ENCODE assay signal across 31 cellular contexts in the genomic region with DNA sequence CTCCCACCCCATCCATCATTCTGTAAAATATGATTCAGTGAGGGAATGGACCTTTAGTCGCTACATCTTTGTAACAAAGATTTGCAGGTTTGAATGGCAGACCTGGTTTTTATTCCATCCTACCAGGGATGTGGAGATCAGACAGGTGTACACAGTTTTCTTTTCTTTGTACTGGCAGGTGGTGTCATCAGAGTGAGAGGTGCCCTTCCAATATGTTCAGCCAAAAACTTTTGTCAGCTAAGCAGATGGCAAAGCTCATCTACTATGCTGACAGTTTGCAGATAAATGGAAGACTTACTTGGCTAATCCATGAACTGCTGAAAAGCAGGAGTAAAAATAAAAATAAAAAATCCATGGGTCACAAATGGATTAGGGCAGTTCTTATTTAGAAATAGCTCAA.
DNase-seq lines count a peak whose midpoint lies in the region; ATAC-seq and TF ChIP-seq lines count a peak whose summit lies in the region.
"Had no signal": no experiment of that assay in that cellular context is flagged by ENCODE, and none has a peak within 500 bp of the region (broad histone marks: within the 10 kb centered on the region; RNA-seq: fewer than 3 reads in every experiment).

No MANE protein-coding gene starts in this region.

- peaks cover 0 to 7% (median 0%) of the 10 kb centered on the region in 12 donors for H3K9me3 ChIP-seq in heart left ventricle
- H3K9me3 ChIP-seq: lower lobe of right lung had no signal

- H3K27ac ChIP-seq in heart left ventricle = no peak overlapping the region
- H3K27ac ChIP-seq: cardiac muscle cell, lower lobe of right lung had no signal

- intact Hi-C loops in Right ventricle myocardium superior (cut with DNase I) = no loop called here
- intact Hi-C loops in heart left ventricle (cut with DNase I) = no loop called here
- intact Hi-C loops in activated CD4-positive, alpha-beta T cell treated with anti-CD3 and anti-CD28 coated beads, Interleukin-2, amount 10 ng/mL, durations not matched to agents 24 days and 14 days (cut with micrococcal nuclease) = no loop called here

- ATAC-seq in Right ventricle myocardium superior (ENCODE audit: poor library complexity) = peak; percentile 12
- no peak for ATAC-seq in heart left ventricle
- ATAC-seq: esophagus mucosa; GM23338; lower lobe of right lung; natural killer cell treated with Interleukin-12 subunit alpha and Interleukin-12 subunit beta and Interleukin-15 and Interleukin-18, amount 100 ng/mL, for 72 hours had no signal

- DNase-seq in Right ventricle myocardium superior (no peak), heart left ventricle (no peak), NCI-H2171 treated with DMSO at 0.1 percent for 48 hours (lab: John Stamatoyannopoulos, UW) (peak; percentile 92), NCI-H82 treated with DMSO at 0.1 percent for 48 hours (lab: John Stamatoyannopoulos, UW; ENCODE audit: unreplicated experiment) (peak; percentile 88), pons (ENCODE audit: low spot score) (peak; percentile 21), progenitor cell of endocrine pancreas (ENCODE audit: low spot score, unreplicated experiment) (no peak)
- no peak for DNase-seq in activated CD4-positive, alpha-beta T cell treated with anti-CD3 and anti-CD28 coated beads, Interleukin-2, amount 10 ng/mL, durations not matched to agents 24 days and 14 days
- DNase-seq in T-helper 2 cell treated with Interferon-gamma antibody and Interleukin-4, amounts not matched to agents 5 μg/mL and 100 μg/mL, for 36 hours (ENCODE audit: low spot score) = no peak
- DNase-seq: activated CD4-positive, CD25-positive, alpha-beta regulatory T cell treated with anti-CD3 and anti-CD28 coated beads, Interleukin-2, amount 50 U/mL, for 72 hours; activated effector memory CD4-positive, alpha-beta T cell treated with Interleukin-2 at 50 U/mL for 16 hours; activated naive CD8-positive, alpha-beta T cell treated with anti-CD3 and anti-CD28 coated beads for 36 hours; activated T-cell treated with anti-CD3 and anti-CD28 coated beads for 4 hours; aorta; CD4-positive, alpha-beta memory T cell; endodermal cell; foreskin fibroblast; GDM1; head of caudate nucleus; HFFc6; kidney glomerular epithelial cell; lower lobe of right lung; retina; stimulated activated CD4-positive, alpha-beta T cell treated with anti-CD3 and anti-CD28 coated beads, Interleukin-2, amount 100 ng/mL, for 24 hours; trophoblast cell had no signal

- H3K4me1 Mint-ChIP-seq in activated CD4-positive, alpha-beta T cell treated with anti-CD3 and anti-CD28 coated beads, Interleukin-2, amount 10 ng/mL, durations not matched to agents 24 days and 14 days = no peaks in the 10 kb centered on the region
- H3K4me1 Mint-ChIP-seq in T-helper 2 cell treated with Interferon-gamma antibody and Interleukin-4, amounts not matched to agents 5 μg/mL and 100 μg/mL, for 36 hours (ENCODE audit: low read depth) = no peaks in the 10 kb centered on the region
- peaks cover under 1% of the 10 kb centered on the region for H3K4me1 Mint-ChIP-seq in progenitor cell of endocrine pancreas (ENCODE audit: low read depth)
- H3K4me1 Mint-ChIP-seq: activated naive CD8-positive, alpha-beta T cell treated with anti-CD3 and anti-CD28 coated beads for 36 hours; CD4-positive, alpha-beta memory T cell; endodermal cell had no signal

- H3K4me1 ChIP-seq in heart left ventricle = peaks cover 0 to 3% (median 0%) of the 10 kb centered on the region in 12 donors
- H3K4me1 ChIP-seq: lower lobe of right lung had no signal

- no peaks in the 10 kb centered on the region for H3K36me3 ChIP-seq in heart left ventricle
- H3K36me3 ChIP-seq: cardiac muscle cell, lower lobe of right lung had no signal

- H3K4me3 Mint-ChIP-seq in activated CD4-positive, alpha-beta T cell treated with anti-CD3 and anti-CD28 coated beads, Interleukin-2, amount 10 ng/mL, durations not matched to agents 24 days and 14 days = no peak overlapping the region
- H3K4me3 Mint-ChIP-seq in T-helper 2 cell treated with Interferon-gamma antibody and Interleukin-4, amounts not matched to agents 5 μg/mL and 100 μg/mL, for 36 hours = no peak overlapping the region
- H3K4me3 Mint-ChIP-seq in progenitor cell of endocrine pancreas (ENCODE audit: low read depth) = no peak overlapping the region
- H3K4me3 Mint-ChIP-seq: activated naive CD8-positive, alpha-beta T cell treated with anti-CD3 and anti-CD28 coated beads for 36 hours; CD4-positive, alpha-beta memory T cell; dendritic cell treated with granulocyte-macrophage colony-stimulating factor and Interleukin-4, amounts not matched to agents 40 ng/mL and 50 ng/mL, for 4 days; endodermal cell; GM23338; HFFc6; natural killer cell treated with Interleukin-12 subunit alpha and Interleukin-12 subunit beta and Interleukin-15 and Interleukin-18, amount 100 ng/mL, for 72 hours; T-helper 1 cell treated with Interleukin-12 subunit alpha and Interleukin-12 subunit beta and Interleukin-4 antibody, amounts not matched to agents 30 μg/mL and 1 μg/mL, for 36 hours had no signal

- TF ChIP-seq CTCF in heart left ventricle (IDR thresholded peaks at IDR 0.05) (no peak), progenitor cell of endocrine pancreas (IDR thresholded peaks at IDR 0.05; ENCODE audit: unreplicated experiment) (no peak)

- H3K27me3 ChIP-seq in heart left ventricle = no peaks in the 10 kb centered on the region
- H3K27me3 ChIP-seq: cardiac muscle cell had no signal

- no peak for TF ChIP-seq POLR2A in heart left ventricle (IDR thresholded peaks at IDR 0.05)

- no peak overlapping the region for H3K4me3 ChIP-seq in heart left ventricle
- H3K4me3 ChIP-seq: cardiac muscle cell, GM23338, lower lobe of right lung, smooth muscle cell had no signal

- no peaks in the 10 kb centered on the region for H3K36me3 Mint-ChIP-seq in activated CD4-positive, alpha-beta T cell treated with anti-CD3 and anti-CD28 coated beads, Interleukin-2, amount 10 ng/mL, durations not matched to agents 24 days and 14 days (ENCODE audit: low read depth)
- no peaks in the 10 kb centered on the region for H3K36me3 Mint-ChIP-seq in T-helper 2 cell treated with Interferon-gamma antibody and Interleukin-4, amounts not matched to agents 5 μg/mL and 100 μg/mL, for 36 hours (ENCODE audit: low read depth)
- no peaks in the 10 kb centered on the region for H3K36me3 Mint-ChIP-seq in progenitor cell of endocrine pancreas (ENCODE audit: insufficient read depth)
- H3K36me3 Mint-ChIP-seq: activated naive CD8-positive, alpha-beta T cell treated with anti-CD3 and anti-CD28 coated beads for 36 hours; CD4-positive, alpha-beta memory T cell; natural killer cell treated with Interleukin-12 subunit alpha and Interleukin-12 subunit beta and Interleukin-15 and Interleukin-18, amount 100 ng/mL, for 72 hours had no signal

- no peaks in the 10 kb centered on the region for H3K27me3 Mint-ChIP-seq in activated CD4-positive, alpha-beta T cell treated with anti-CD3 and anti-CD28 coated beads, Interleukin-2, amount 10 ng/mL, durations not matched to agents 24 days and 14 days
- H3K27me3 Mint-ChIP-seq in T-helper 2 cell treated with Interferon-gamma antibody and Interleukin-4, amounts not matched to agents 5 μg/mL and 100 μg/mL, for 36 hours (ENCODE audit: low read depth) = no peaks in the 10 kb centered on the region
- H3K27me3 Mint-ChIP-seq in progenitor cell of endocrine pancreas = no peaks in the 10 kb centered on the region
- H3K27me3 Mint-ChIP-seq: activated naive CD8-positive, alpha-beta T cell treated with anti-CD3 and anti-CD28 coated beads for 36 hours; CD4-positive, alpha-beta memory T cell; dendritic cell treated with granulocyte-macrophage colony-stimulating factor and Interleukin-4, amounts not matched to agents 40 ng/mL and 50 ng/mL, for 4 days; natural killer cell treated with Interleukin-12 subunit alpha and Interleukin-12 subunit beta and Interleukin-15 and Interleukin-18, amount 100 ng/mL, for 72 hours had no signal

- WGBS in heart left ventricle, 4 donors = 92 to 100% (median 95%) methylated on average over 1 of the region's 1 CpG

- H3K9me3 Mint-ChIP-seq in activated CD4-positive, alpha-beta T cell treated with anti-CD3 and anti-CD28 coated beads, Interleukin-2, amount 10 ng/mL, durations not matched to agents 24 days and 14 days = no peaks in the 10 kb centered on the region
- H3K9me3 Mint-ChIP-seq in T-helper 2 cell treated with Interferon-gamma antibody and Interleukin-4, amounts not matched to agents 5 μg/mL and 100 μg/mL, for 36 hours = no peaks in the 10 kb centered on the region
- H3K9me3 Mint-ChIP-seq in progenitor cell of endocrine pancreas (ENCODE audit: low read depth) = no peaks in the 10 kb centered on the region
- H3K9me3 Mint-ChIP-seq: activated naive CD8-positive, alpha-beta T cell treated with anti-CD3 and anti-CD28 coated beads for 36 hours; CD4-positive, alpha-beta memory T cell; dendritic cell treated with granulocyte-macrophage colony-stimulating factor and Interleukin-4, amounts not matched to agents 40 ng/mL and 50 ng/mL, for 4 days; endodermal cell; GM23338; T-helper 1 cell treated with Interleukin-12 subunit alpha and Interleukin-12 subunit beta and Interleukin-4 antibody, amounts not matched to agents 30 μg/mL and 1 μg/mL, for 36 hours had no signal

- H3K27ac Mint-ChIP-seq in activated CD4-positive, alpha-beta T cell treated with anti-CD3 and anti-CD28 coated beads, Interleukin-2, amount 10 ng/mL, durations not matched to agents 24 days and 14 days = no peak overlapping the region
- no peak overlapping the region for H3K27ac Mint-ChIP-seq in T-helper 2 cell treated with Interferon-gamma antibody and Interleukin-4, amounts not matched to agents 5 μg/mL and 100 μg/mL, for 36 hours
- no peak overlapping the region for H3K27ac Mint-ChIP-seq in progenitor cell of endocrine pancreas
- H3K27ac Mint-ChIP-seq: activated naive CD8-positive, alpha-beta T cell treated with anti-CD3 and anti-CD28 coated beads for 36 hours; CD4-positive, alpha-beta memory T cell; dendritic cell treated with granulocyte-macrophage colony-stimulating factor and Interleukin-4, amounts not matched to agents 40 ng/mL and 50 ng/mL, for 4 days; endodermal cell; GM23338; HFFc6; natural killer cell treated with Interleukin-12 subunit alpha and Interleukin-12 subunit beta and Interleukin-15 and Interleukin-18, amount 100 ng/mL, for 72 hours; T-helper 1 cell treated with Interleukin-12 subunit alpha and Interleukin-12 subunit beta and Interleukin-4 antibody, amounts not matched to agents 30 μg/mL and 1 μg/mL, for 36 hours had no signal

Comparison
In these comparisons a context has a peak if more than half of its experiments do, and no peak if none do; other contexts are left out.
1. DNase-seq: peak in NCI-H2171 treated with DMSO at 0.1 percent for 48 hours (single experiment), NCI-H82 treated with DMSO at 0.1 percent for 48 hours (single experiment) and pons (single experiment); none in Right ventricle myocardium superior (single experiment), heart left ventricle (0 of 5), activated CD4-positive, alpha-beta T cell treated with anti-CD3 and anti-CD28 coated beads, Interleukin-2, amount 10 ng/mL, durations not matched to agents 24 days and 14 days (single experiment), T-helper 2 cell treated with Interferon-gamma antibody and Interleukin-4, amounts not matched to agents 5 μg/mL and 100 μg/mL, for 36 hours (single experiment) and progenitor cell of endocrine pancreas (single experiment).